16 cellular contexts compared by ENCODE assay signal in the genomic region with DNA sequence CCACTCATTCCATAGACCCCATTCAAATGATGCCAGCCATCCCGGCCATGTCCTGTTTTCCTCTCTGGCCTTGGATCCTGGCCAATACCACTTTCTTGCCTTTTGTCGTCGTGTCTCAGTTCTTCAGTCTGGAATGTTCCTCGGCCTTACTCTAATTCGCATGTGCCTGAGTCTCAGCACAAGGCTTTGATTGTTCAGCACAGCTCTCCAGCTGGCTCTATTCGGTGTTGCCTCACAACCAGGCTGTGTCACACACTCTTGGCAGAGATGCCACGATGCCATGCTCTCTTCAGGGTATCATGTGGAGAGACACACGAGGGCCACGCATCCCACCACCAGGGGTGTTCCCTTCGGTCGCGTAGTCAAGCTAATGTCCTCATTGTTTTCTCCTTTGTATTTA. TPM values are rescaled to one million over a fixed set of nuclear protein-coding genes. Genes with fewer than 3 reads are reported as not detected.
DNase-seq lines count a peak whose midpoint lies in the region; ATAC-seq, FAIRE-seq and TF ChIP-seq lines count a peak whose summit lies in the region.
"Had no signal": no experiment of that assay in that cellular context is flagged by ENCODE, and none has a peak within 500 bp of the region (broad histone marks: within the 10 kb centered on the region; RNA-seq: fewer than 3 reads in every experiment).

No MANE protein-coding gene starts in this region.

- no peaks in the 10 kb centered on the region for H3K27me3 ChIP-seq in K562 (ENCODE audit: control insufficient read depth in 2 of 2, insufficient read depth in 2 of 2, low read length in 2 of 2)
- no peaks in the 10 kb centered on the region for H3K27me3 ChIP-seq in A673 (replicated peaks; ENCODE audit: insufficient read depth, low read depth, low read length, poor library complexity)
- H3K27me3 ChIP-seq: uterus had no signal

- peaks cover 9% of the 10 kb centered on the region for H3K4me1 Mint-ChIP-seq in mesothelial cell of epicardium

- no peak for TF ChIP-seq RAD21 in K562 (CRISPR knock-in tag; conservative IDR thresholded peaks at IDR 0.05 in 1 of 2, IDR thresholded peaks at IDR 0.05 in 1 of 2)

- H3K4me1 ChIP-seq in K562 (replicated peaks in 1 of 2; ENCODE audit: control insufficient read depth in 2 of 2, insufficient read depth in 2 of 2, low read length in 2 of 2), result peaks cover 5 to 13% of the 10 kb centered on the region in 2 experiments; a peak in 3 of 5 replicates
- no peaks in the 10 kb centered on the region for H3K4me1 ChIP-seq in A673 (ENCODE audit: insufficient read depth, low read length, poor library complexity, severe bottlenecking)

- H3K27ac ChIP-seq in K562 (ENCODE audit: extremely low read depth, low read depth, low read length) (no peak overlapping the region), A673 (ENCODE audit: low read depth, low read length, poor library complexity, severe bottlenecking) (no peak overlapping the region)
- H3K27ac ChIP-seq: SK-N-MC, uterus had no signal

- peaks cover 2% of the 10 kb centered on the region for H3K36me3 Mint-ChIP-seq in mesothelial cell of epicardium

- POLR2A ChIA-PET in K562 (lab: Yijun Ruan, JAX) (interaction anchor here (0.5 to 1.0 kb wide), 2 partner anchors 14 to 35 kb away, joined by 3 read pairs; no protein-coding TSS in a partner anchor), A673 (lab: Charles Lee; ENCODE audit: low non-redundant PET) (no interaction called here)

- no peak for ATAC-seq in K562
- ATAC-seq in GM21576 (IDR thresholded peaks at IDR 0.05; ENCODE audit: unreplicated experiment), result no peak
- ATAC-seq: activated CD4-positive, CD25-positive, alpha-beta regulatory T cell treated with anti-CD3 and anti-CD28 coated beads, Interleukin-2, amount 50 U/mL, for 24 hours; HCT116 had no signal

- in situ Hi-C loops in K562 (cut with MboI), result no loop called here

- BruUV-seq in K562 (replicated peaks; lab: Mats Ljungman, UMichigan) (no TSS peak), A673 (replicated peaks; lab: Mats Ljungman, UMichigan) (no TSS peak)

- no peaks in the 10 kb centered on the region for H3K9me1 ChIP-seq in K562 (ENCODE audit: control insufficient read depth, insufficient read depth, low read length)

- H3K9me3 Mint-ChIP-seq in mesothelial cell of epicardium, result no peaks in the 10 kb centered on the region
- H3K9me3 Mint-ChIP-seq: activated T-helper 2 cell treated with anti-CD3 and anti-CD28 coated beads, Interferon-gamma antibody, Interleukin-2, Interleukin-4, amounts not matched to agents 10 μg/mL and 5 μg/mL and 100 μg/mL, durations not matched to agents 14 hours and 24 hours and 36 hours had no signal

- H3K79me2 ChIP-seq in K562 (ENCODE audit: control insufficient read depth, insufficient read depth, low read length), result peaks cover 30% of the 10 kb centered on the region

- no peak overlapping the region for H3K4me2 ChIP-seq in K562 (ENCODE audit: insufficient read depth, low read length)

- H3K4me3 Mint-ChIP-seq in mesothelial cell of epicardium, result peak overlapping the region; percentile 18

- H3K36me3 ChIP-seq in K562 (ENCODE audit: control insufficient read depth, insufficient read depth, low read length), result peaks cover 13% of the 10 kb centered on the region; the same call in 2 of the 3 replicates
- H3K36me3 ChIP-seq in A673 (ENCODE audit: insufficient read depth, low read length, poor library complexity, severe bottlenecking), result peaks cover under 1% of the 10 kb centered on the region
- H3K36me3 ChIP-seq: uterus had no signal

- H3K27ac Mint-ChIP-seq in mesothelial cell of epicardium, result peak overlapping the region; percentile 0
- H3K27ac Mint-ChIP-seq: activated T-helper 2 cell treated with anti-CD3 and anti-CD28 coated beads, Interferon-gamma antibody, Interleukin-2, Interleukin-4, amounts not matched to agents 10 μg/mL and 5 μg/mL and 100 μg/mL, durations not matched to agents 14 hours and 24 hours and 36 hours had no signal

- H4K20me1 ChIP-seq in K562 (replicated peaks; ENCODE audit: control insufficient read depth, insufficient read depth, low read length), result 0 out of 2 replicates have a peak, but pooled peaks cover 3% of the 10 kb centered on the region

- DNase-seq in C1 segment of cervical spinal cord (lab: John Stamatoyannopoulos, UW), result peak in 10 of 14 donors; percentile 5 to 78 (median 53)
- no peak for DNase-seq in K562 (ENCODE audit: extremely low read depth in 1 of 4, low spot score in 3 of 4)
- DNase-seq in mesothelial cell of epicardium (ENCODE audit: low spot score in 2 of 2, unreplicated experiment in 2 of 2), result no peak
- no peak for DNase-seq in A673 (ENCODE audit: low spot score)
- DNase-seq in HT-29 (ENCODE audit: low spot score), result no peak
- DNase-seq: NCI-H1436 treated with DMSO at 0.1 percent for 48 hours, uterus had no signal

- H3K27me3 Mint-ChIP-seq in mesothelial cell of epicardium (ENCODE audit: low read depth), result no peaks in the 10 kb centered on the region

- no peak for TF ChIP-seq EP300 in K562 (IDR thresholded peaks at IDR 0.05; ENCODE audit: low read length)

- no peak for TF ChIP-seq POLR2A in K562 (conservative IDR thresholded peaks at IDR 0.05)

- H3K9ac ChIP-seq in K562 (ENCODE audit: insufficient read depth in 1 of 2, low read depth in 2 of 2, low read length in 2 of 2), result no peak overlapping the region

- TF ChIP-seq CTCF in K562 (IDR thresholded peaks at IDR 0.05 in 2 of 3, conservative IDR thresholded peaks at IDR 0.05 in 1 of 3; ENCODE audit: insufficient read depth in 2 of 3, low read depth in 1 of 3, low read length in 3 of 3), result no peak
- TF ChIP-seq CTCF in mesothelial cell of epicardium (IDR thresholded peaks at IDR 0.05; ENCODE audit: unreplicated experiment), result no peak
- TF ChIP-seq CTCF in A673 (conservative IDR thresholded peaks at IDR 0.05; ENCODE audit: low read depth, low read length), result no peak

- H2AFZ ChIP-seq in K562 (ENCODE audit: low read depth, low read length), result no peak overlapping the region

- CTCF ChIA-PET in K562 (lab: Yijun Ruan, JAX; ENCODE audit: low intra/inter-chr PET ratio), result no interaction called here
- CTCF ChIA-PET in A673 (lab: Charles Lee), result no interaction called here

- H3K9me3 ChIP-seq in K562 (replicated peaks; ENCODE audit: control insufficient read depth, insufficient read depth, low read depth, low read length), result no peaks in the 10 kb centered on the region
- no peaks in the 10 kb centered on the region for H3K9me3 ChIP-seq in A673 (ENCODE audit: low read depth, low read length, poor library complexity, severe bottlenecking)
- H3K9me3 ChIP-seq: uterus had no signal

- 88% methylated on average over 11 of the region's 12 CpGs for WGBS in K562 (ENCODE audit: insufficient coverage, low coverage, missing lambda C conversion rate)

- intact Hi-C loops in K562 (cut with micrococcal nuclease), result loop anchor here (10.0 kb wide), 1 partner anchor 465 kb away; a partner anchor contains a TSS
- intact Hi-C loops in A673 (cut with micrococcal nuclease; ENCODE audit: unreplicated experiment), result no loop called here

- no peak for FAIRE-seq in K562 (lab: Jason Lieb, UNC)
- FAIRE-seq: islet of Langerhans had no signal

- H3K4me3 ChIP-seq in K562 (no peak overlapping the region), A673 (ENCODE audit: low read depth, low read length, poor library complexity, severe bottlenecking) (no peak overlapping the region)
- H3K4me3 ChIP-seq: SK-N-MC, uterus had no signal

RNA-seq across cellular contexts. Expression of a gene that starts 1.8 kb away (rescaled TPM):
- total RNA-seq in K562 (2011; cell fraction: chromatin; rRNA removed; ENCODE audit: low replicate concordance), result 26.7 and 75.5 TPM in 2 replicates
- total RNA-seq in K562 (2011; cell fraction: nucleolus; rRNA removed), result 37.9 and 38.5 TPM in 2 replicates
- 41.0 and 51.9 TPM in 2 replicates for total RNA-seq in K562 (2011; cell fraction: nucleoplasm; rRNA removed)
- total RNA-seq in K562 (2014; rRNA removed) (35.5 and 48.9 TPM in 2 replicates), K562 (2014; rRNA removed; fragmentation: Illumina TruSeq; extraction: Trizol) (20.3 and 23.9 TPM in 2 replicates), K562 (2015; rRNA removed; fragmentation: Illumina TruSeq; extraction: Trizol) (29.9 and 30.7 TPM in 2 replicates), K562 (2021) (37.8 and 38.1 TPM in 2 replicates), mesothelial cell of epicardium (28.0 to 30.3 TPM (median 29.8 TPM) in 3 replicates), A673 (2021) (48.7 and 50.4 TPM in 2 replicates)
- polyA plus RNA-seq in K562 (2011; rRNA removed) (16.1 and 16.3 TPM in 2 replicates), K562 (2014; fragmentation: Illumina TruSeq; extraction: Trizol) (42.6 and 45.4 TPM in 2 replicates), K562 (2014; fragmentation: Nextera tagmentation; extraction: Ambion mirVana) (1 to 10 TPM; 7.6 to 8.1 TPM), K562 (2014; rRNA removed) (37.4 and 40.6 TPM in 2 replicates)
- 22.2 and 23.1 TPM in 2 replicates for polyA plus RNA-seq in K562 (2011; cell fraction: cytosol; rRNA removed)
- polyA plus RNA-seq in K562 (2011; cell fraction: nucleus; rRNA removed), result 57.7 and 70.1 TPM in 2 replicates
- 49.0 and 66.1 TPM in 2 replicates for polyA plus RNA-seq in K562 (2012)
- 15.0 and 21.0 TPM in 2 replicates for polyA minus RNA-seq in K562 (2011; rRNA and poly(A)+ RNA removed)
- 18.1 and 22.6 TPM in 2 replicates for polyA minus RNA-seq in K562 (2011; cell fraction: cytosol; rRNA and poly(A)+ RNA removed)
- polyA minus RNA-seq in K562 (2011; cell fraction: nucleus; rRNA and poly(A)+ RNA removed), result 18.0 and 27.2 TPM in 2 replicates
- total RNA-seq in HT-29 (2014; rRNA removed; shearing (Covaris generic)), result 24.5 and 33.3 TPM in 2 replicates

RNA-seq across cellular contexts. Expression of a gene that starts 21.1 kb away (rescaled TPM):
- total RNA-seq in K562 (2011; cell fraction: chromatin; rRNA removed; ENCODE audit: low replicate concordance), result 3.6 and 14.6 TPM in 2 replicates
- 24.6 and 26.7 TPM in 2 replicates for total RNA-seq in K562 (2011; cell fraction: nucleolus; rRNA removed)
- total RNA-seq in K562 (2011; cell fraction: nucleoplasm; rRNA removed), result 10.4 and 14.0 TPM in 2 replicates
- total RNA-seq in K562 (2014; rRNA removed), result 60.6 and 72.4 TPM in 2 replicates
- 0.67 and 1.7 TPM in 2 replicates for total RNA-seq in K562 (2014; rRNA removed; fragmentation: Illumina TruSeq; extraction: Trizol)
- 6.2 and 10.1 TPM in 2 replicates for total RNA-seq in K562 (2015; rRNA removed; fragmentation: Illumina TruSeq; extraction: Trizol)
- 31.5 and 36.3 TPM in 2 replicates for total RNA-seq in K562 (2021)
- 4.3 and 5.3 TPM in 2 replicates for polyA plus RNA-seq in K562 (2011; rRNA removed)
- 12.0 and 31.8 TPM in 2 replicates for polyA plus RNA-seq in K562 (2011; cell fraction: cytosol; rRNA removed)
- polyA plus RNA-seq in K562 (2011; cell fraction: nucleus; rRNA removed), result 6.9 and 12.3 TPM in 2 replicates
- polyA plus RNA-seq in K562 (2012), result 14.4 and 18.0 TPM in 2 replicates
- polyA plus RNA-seq in K562 (2014; fragmentation: Illumina TruSeq; extraction: Trizol), result 5.6 and 11.1 TPM in 2 replicates
- polyA plus RNA-seq in K562 (2014; fragmentation: Nextera tagmentation; extraction: Ambion mirVana), result under 1 TPM; 0.15 to 0.25 TPM
- polyA plus RNA-seq in K562 (2014; rRNA removed), result 40.0 and 45.5 TPM in 2 replicates
- 2.7 and 4.4 TPM in 2 replicates for polyA minus RNA-seq in K562 (2011; rRNA and poly(A)+ RNA removed)
- polyA minus RNA-seq in K562 (2011; cell fraction: cytosol; rRNA and poly(A)+ RNA removed), result 7.4 and 7.6 TPM in 2 replicates
- 7.8 and 9.4 TPM in 2 replicates for polyA minus RNA-seq in K562 (2011; cell fraction: nucleus; rRNA and poly(A)+ RNA removed)
- 13.5 to 14.1 TPM (median 13.6 TPM) in 3 replicates for total RNA-seq in mesothelial cell of epicardium
- total RNA-seq in A673 (2021), result 24.8 and 32.4 TPM in 2 replicates
- 80.9 and 81.5 TPM in 2 replicates for total RNA-seq in HT-29 (2014; rRNA removed; shearing (Covaris generic))

RNA-seq across cellular contexts. Expression of a gene that starts 30.0 kb away (rescaled TPM):
- 58.6 and 101 TPM in 2 replicates for total RNA-seq in K562 (2011; cell fraction: chromatin; rRNA removed; ENCODE audit: low replicate concordance)
- total RNA-seq in K562 (2011; cell fraction: nucleolus; rRNA removed), result 70.5 and 89.9 TPM in 2 replicates
- total RNA-seq in K562 (2011; cell fraction: nucleoplasm; rRNA removed), result 73.8 and 77.9 TPM in 2 replicates
- total RNA-seq in K562 (2014; rRNA removed) (34.2 and 45.2 TPM in 2 replicates), K562 (2014; rRNA removed; fragmentation: Illumina TruSeq; extraction: Trizol) (21.9 and 23.3 TPM in 2 replicates), K562 (2015; rRNA removed; fragmentation: Illumina TruSeq; extraction: Trizol) (29.4 and 30.1 TPM in 2 replicates), K562 (2021) (42.6 and 43.6 TPM in 2 replicates), mesothelial cell of epicardium (48.2 to 49.4 TPM (median 49.0 TPM) in 3 replicates), A673 (2021) (47.6 and 52.4 TPM in 2 replicates)
- polyA plus RNA-seq in K562 (2011; rRNA removed) (31.5 and 34.9 TPM in 2 replicates), K562 (2014; fragmentation: Illumina TruSeq; extraction: Trizol) (22.0 and 27.9 TPM in 2 replicates), K562 (2014; fragmentation: Nextera tagmentation; extraction: Ambion mirVana) (1 to 10 TPM; 3.7 to 5.7 TPM), K562 (2014; rRNA removed) (33.4 and 38.2 TPM in 2 replicates)
- polyA plus RNA-seq in K562 (2011; cell fraction: cytosol; rRNA removed), result 40.5 and 58.4 TPM in 2 replicates
- polyA plus RNA-seq in K562 (2011; cell fraction: nucleus; rRNA removed), result 42.4 and 54.2 TPM in 2 replicates
- polyA plus RNA-seq in K562 (2012), result 20.5 and 29.8 TPM in 2 replicates
- 42.0 and 47.5 TPM in 2 replicates for polyA minus RNA-seq in K562 (2011; rRNA and poly(A)+ RNA removed)
- polyA minus RNA-seq in K562 (2011; cell fraction: cytosol; rRNA and poly(A)+ RNA removed), result 30.9 and 38.5 TPM in 2 replicates
- polyA minus RNA-seq in K562 (2011; cell fraction: nucleus; rRNA and poly(A)+ RNA removed), result 39.7 and 55.4 TPM in 2 replicates
- total RNA-seq in HT-29 (2014; rRNA removed; shearing (Covaris generic)), result 50.4 and 55.8 TPM in 2 replicates

RNA-seq across cellular contexts. Expression of a gene that starts 30.3 kb away (rescaled TPM):
- total RNA-seq in K562 (2011; cell fraction: chromatin; rRNA removed; ENCODE audit: low replicate concordance), result 67.9 and 76.6 TPM in 2 replicates
- total RNA-seq in K562 (2011; cell fraction: nucleolus; rRNA removed), result 38.0 and 41.5 TPM in 2 replicates
- 63.2 and 72.6 TPM in 2 replicates for total RNA-seq in K562 (2011; cell fraction: nucleoplasm; rRNA removed)
- total RNA-seq in K562 (2014; rRNA removed) (41.2 and 45.2 TPM in 2 replicates), K562 (2014; rRNA removed; fragmentation: Illumina TruSeq; extraction: Trizol) (73.9 and 77.8 TPM in 2 replicates), K562 (2015; rRNA removed; fragmentation: Illumina TruSeq; extraction: Trizol) (82.9 and 85.5 TPM in 2 replicates), K562 (2021) (52.8 and 58.1 TPM in 2 replicates), mesothelial cell of epicardium (27.2 to 31.4 TPM (median 30.5 TPM) in 3 replicates), A673 (2021) (55.1 and 66.4 TPM in 2 replicates)
- polyA plus RNA-seq in K562 (2011; rRNA removed) (18.9 and 28.9 TPM in 2 replicates), K562 (2014; fragmentation: Illumina TruSeq; extraction: Trizol) (71.2 and 78.3 TPM in 2 replicates), K562 (2014; fragmentation: Nextera tagmentation; extraction: Ambion mirVana) (10 to 100 TPM; 72.5 to 78.3 TPM), K562 (2014; rRNA removed) (57.7 and 67.0 TPM in 2 replicates)
- 15.3 and 21.6 TPM in 2 replicates for polyA plus RNA-seq in K562 (2011; cell fraction: cytosol; rRNA removed)
- 12.1 and 15.2 TPM in 2 replicates for polyA plus RNA-seq in K562 (2011; cell fraction: nucleus; rRNA removed)
- 27.0 and 61.8 TPM in 2 replicates for polyA plus RNA-seq in K562 (2012)
- polyA minus RNA-seq in K562 (2011; rRNA and poly(A)+ RNA removed), result 33.1 and 33.6 TPM in 2 replicates
- 15.2 and 22.5 TPM in 2 replicates for polyA minus RNA-seq in K562 (2011; cell fraction: cytosol; rRNA and poly(A)+ RNA removed)
- polyA minus RNA-seq in K562 (2011; cell fraction: nucleus; rRNA and poly(A)+ RNA removed), result 15.3 and 17.2 TPM in 2 replicates
- 20.1 and 24.5 TPM in 2 replicates for total RNA-seq in HT-29 (2014; rRNA removed; shearing (Covaris generic))

RNA-seq across cellular contexts. Expression of a gene that starts 42.3 kb away (rescaled TPM):
- total RNA-seq in K562 (2011; cell fraction: chromatin; rRNA removed; ENCODE audit: low replicate concordance), result 1.5 and 1.7 TPM in 2 replicates
- total RNA-seq in K562 (2011; cell fraction: nucleolus; rRNA removed), result 0.67 TPM in 1 of 2 replicates, not detected in the other
- 1.6 TPM in 2 replicates for total RNA-seq in K562 (2011; cell fraction: nucleoplasm; rRNA removed)
- total RNA-seq in K562 (2014; rRNA removed), result 0.18 TPM in 1 of 2 replicates, not detected in the other
- 0.22 and 0.25 TPM in 2 replicates for total RNA-seq in K562 (2014; rRNA removed; fragmentation: Illumina TruSeq; extraction: Trizol)
- 0.25 TPM in 1 of 2 replicates, not detected in the other for total RNA-seq in K562 (2015; rRNA removed; fragmentation: Illumina TruSeq; extraction: Trizol)
- total RNA-seq in K562 (2021), result 0.51 TPM in 1 of 2 replicates, not detected in the other
- polyA plus RNA-seq in K562 (2011; rRNA removed), result 0.14 and 0.20 TPM in 2 replicates
- 0.07 TPM in 1 of 2 replicates, not detected in the other for polyA plus RNA-seq in K562 (2011; cell fraction: cytosol; rRNA removed)
- polyA plus RNA-seq in K562 (2011; cell fraction: nucleus; rRNA removed), result 0.70 TPM in 1 of 2 replicates, not detected in the other
- 0.36 and 0.47 TPM in 2 replicates for polyA plus RNA-seq in K562 (2012)
- 0.22 TPM in 1 of 2 replicates, not detected in the other for polyA plus RNA-seq in K562 (2014; fragmentation: Illumina TruSeq; extraction: Trizol)
- under 1 TPM; 0.32 to 0.45 TPM for polyA plus RNA-seq in K562 (2014; fragmentation: Nextera tagmentation; extraction: Ambion mirVana)
- not detected in 2 replicates for polyA plus RNA-seq in K562 (2014; rRNA removed)
- polyA minus RNA-seq in K562 (2011; rRNA and poly(A)+ RNA removed), result not detected in 2 replicates
- not detected in 2 replicates for polyA minus RNA-seq in K562 (2011; cell fraction: cytosol; rRNA and poly(A)+ RNA removed)
- polyA minus RNA-seq in K562 (2011; cell fraction: nucleus; rRNA and poly(A)+ RNA removed), result 0.40 and 0.67 TPM in 2 replicates
- total RNA-seq in mesothelial cell of epicardium, result 1.2 to 1.7 TPM (median 1.4 TPM) in 3 replicates
- 1.8 TPM in 1 of 2 replicates, not detected in the other for total RNA-seq in A673 (2021)
- 0.10 TPM in 1 of 2 replicates, not detected in the other for total RNA-seq in HT-29 (2014; rRNA removed; shearing (Covaris generic))
- total RNA-seq: Daoy, fibroblast of lung, myocyte had no signal

Comparison
In these comparisons a context has a peak if more than half of its experiments do, and no peak if none do; other contexts are left out.
1. DNase-seq: peak in C1 segment of cervical spinal cord (10 of 14); none in K562 (0 of 4), mesothelial cell of epicardium (0 of 2), A673 (single experiment) and HT-29 (single experiment).